In genomic region chr18:54957987-54958386, GRCh38 we compare ENCODE assay signal across 17 cellular contexts. TPM values are rescaled to one million over a fixed set of nuclear protein-coding genes. Genes with fewer than 3 reads are reported as not detected.
DNase-seq lines count a peak whose midpoint lies in the region; TF ChIP-seq lines count a peak whose summit lies in the region.
"Had no signal": no experiment of that assay in that cellular context is flagged by ENCODE, and none has a peak within 500 bp of the region (broad histone marks: within the 10 kb centered on the region; RNA-seq: fewer than 3 reads in every experiment).

No MANE protein-coding gene starts in this region.

- H3K9me3 Mint-ChIP-seq in MCF 10A (ENCODE audit: unreplicated experiment) = no peaks in the 10 kb centered on the region
- H3K9me3 Mint-ChIP-seq: activated naive CD4-positive, alpha-beta T cell treated with anti-CD3 and anti-CD28 coated beads, Interleukin-2, amount 50 U/mL, for 72 hours; memory B cell had no signal

- in situ Hi-C loops in transverse colon (cut with MboI; ENCODE audit: low pct_ligation_motif_present in 1 of 4, low pct_unique_long_range_greater_than_20kb in 1 of 4, low sequenced_read_pairs in 3 of 4) = no loop called here

- CTCF ChIA-PET in MCF 10A (lab: Yijun Ruan, JAX) = interaction anchor here (0.6 to 2.5 kb wide), 3 partner anchors 9 to 279 kb away, joined by 3 to 8 read pairs (median 3); no protein-coding TSS in a partner anchor

- H3K27me3 Mint-ChIP-seq in MCF 10A (ENCODE audit: insufficient read depth, unreplicated experiment) = no peaks in the 10 kb centered on the region

- H3K9me3 ChIP-seq in breast epithelium (no peaks in the 10 kb centered on the region), endocrine pancreas (ENCODE audit: control insufficient read depth, low read length) (no peaks in the 10 kb centered on the region), mucosa of rectum (ENCODE audit: control insufficient read depth in 2 of 2, low read length in 2 of 2) (no peaks in the 10 kb centered on the region), transverse colon (no peaks in the 10 kb centered on the region)

- no peaks in the 10 kb centered on the region for H3K27me3 ChIP-seq in breast epithelium
- H3K27me3 ChIP-seq in endocrine pancreas (ENCODE audit: control insufficient read depth, insufficient read depth, low read length) = no peaks in the 10 kb centered on the region
- H3K27me3 ChIP-seq in mucosa of rectum (ENCODE audit: control insufficient read depth in 2 of 2, insufficient read depth in 2 of 2, low read length in 2 of 2) = no peaks in the 10 kb centered on the region
- peaks cover 3% of the 10 kb centered on the region for H3K27me3 ChIP-seq in transverse colon

- peaks cover 4% of the 10 kb centered on the region for H3K36me3 Mint-ChIP-seq in MCF 10A (ENCODE audit: insufficient read depth, unreplicated experiment)
- H3K36me3 Mint-ChIP-seq: memory B cell had no signal

- peak overlapping the region; percentile 77 for H3K4me3 Mint-ChIP-seq in MCF 10A (ENCODE audit: unreplicated experiment)
- H3K4me3 Mint-ChIP-seq: memory B cell had no signal

- H3K27ac ChIP-seq in breast epithelium (no peak overlapping the region), mucosa of rectum (ENCODE audit: low read depth in 2 of 2, low read length in 2 of 2) (peak overlapping the region; percentile 88 to 90), transverse colon (peak overlapping the region; percentile 87 to 92 (median 88))

- peak overlapping the region in 1 of 3 donors; percentile 41 for H3K4me3 ChIP-seq in breast epithelium
- peak overlapping the region; percentile 38 for H3K4me3 ChIP-seq in endocrine pancreas (ENCODE audit: control insufficient read depth, insufficient read depth, low read length)
- peak overlapping the region; percentile 83 to 87 for H3K4me3 ChIP-seq in mucosa of rectum (ENCODE audit: low read length in 2 of 2)
- peak overlapping the region in 3 of 4 donors; percentile 46 to 70 (median 62) for H3K4me3 ChIP-seq in transverse colon

- DNase-seq in MCF 10A (ENCODE audit: unreplicated experiment) = peak; percentile 24
- DNase-seq in breast epithelium (ENCODE audit: low spot score in 2 of 2) = no peak
- peak; percentile 27 for DNase-seq in transverse colon
- DNase-seq in GM19238 (ENCODE audit: insufficient read length, low spot score) = no peak
- DNase-seq in NCI-H526 treated with DMSO at 0.1 percent for 48 hours (lab: John Stamatoyannopoulos, UW) = no peak
- no peak for DNase-seq in D341Med (ENCODE audit: low spot score)
- DNase-seq: activated CD8-positive, alpha-beta memory T cell treated with anti-CD3 and anti-CD28 coated beads, Interleukin-2, amount 50 U/mL, for 4 hours; hippocampal formation; Karpas-422; NCI-H1694; NCI-H774; SIG-M5; substantia nigra had no signal

- TF ChIP-seq EP300 in transverse colon (IDR thresholded peaks at IDR 0.05; ENCODE audit: low read depth) = no peak

- intact Hi-C loops in MCF 10A (cut with micrococcal nuclease) (no loop called here), breast epithelium (cut with DNase I; ENCODE audit: low total_unique reads) (no loop called here), transverse colon (cut with DNase I; ENCODE audit: low total_unique reads) (no loop called here)

- H3K36me3 ChIP-seq in breast epithelium (no peaks in the 10 kb centered on the region), endocrine pancreas (ENCODE audit: control insufficient read depth, insufficient read depth, low read length) (no peaks in the 10 kb centered on the region), mucosa of rectum (ENCODE audit: control insufficient read depth in 2 of 2, insufficient read depth in 2 of 2, low read length in 2 of 2) (no peaks in the 10 kb centered on the region), transverse colon (no peaks in the 10 kb centered on the region)

- H3K4me1 ChIP-seq in breast epithelium = no peaks in the 10 kb centered on the region
- H3K4me1 ChIP-seq in endocrine pancreas (ENCODE audit: control insufficient read depth, insufficient read depth, low read length) = no peaks in the 10 kb centered on the region
- peaks cover 4 to 12% of the 10 kb centered on the region in 2 donors for H3K4me1 ChIP-seq in mucosa of rectum (ENCODE audit: control insufficient read depth in 2 of 2, insufficient read depth in 2 of 2, low read length in 2 of 2)
- H3K4me1 ChIP-seq in transverse colon = peaks cover 0 to 37% (median 6%) of the 10 kb centered on the region in 4 donors

- peak overlapping the region; percentile 87 for H3K27ac Mint-ChIP-seq in MCF 10A (ENCODE audit: low read depth, unreplicated experiment)
- H3K27ac Mint-ChIP-seq: activated naive CD4-positive, alpha-beta T cell treated with anti-CD3 and anti-CD28 coated beads, Interleukin-2, amount 50 U/mL, for 72 hours; memory B cell had no signal

- TF ChIP-seq CTCF in MCF 10A (IDR thresholded peaks at IDR 0.05; ENCODE audit: unreplicated experiment) (no peak), breast epithelium (IDR thresholded peaks at IDR 0.05) (no peak), transverse colon (IDR thresholded peaks at IDR 0.05) (peak in 1 of 5 experiments; percentile 14)

- peaks cover 21% of the 10 kb centered on the region for H3K4me1 Mint-ChIP-seq in MCF 10A (ENCODE audit: insufficient read depth, unreplicated experiment)

- POLR2A ChIA-PET in MCF 10A (lab: Yijun Ruan, JAX) = interaction anchor here (0.9 to 2.1 kb wide), 6 partner anchors 8 to 356 kb away, joined by 3 to 6 read pairs (median 4); no protein-coding TSS in a partner anchor

- TF ChIP-seq POLR2A in breast epithelium (IDR thresholded peaks at IDR 0.05) (no peak), transverse colon (IDR thresholded peaks at IDR 0.05) (no peak)

- BruUV-seq in MCF 10A (replicated peaks; lab: Mats Ljungman, UMichigan) = no TSS peak

- 30 to 41% methylated on average over 4 to 5 of the region's 5 CpGs for WGBS in transverse colon (ENCODE audit: low coverage in 1 of 2), 2 donors

- H3K9ac ChIP-seq in endocrine pancreas (ENCODE audit: control insufficient read depth, insufficient read depth, low read length) = no peak overlapping the region
- peak overlapping the region in 1 of 2 donors; percentile 91 for H3K9ac ChIP-seq in mucosa of rectum (ENCODE audit: low read depth in 1 of 2, low read length in 2 of 2)

RNA-seq across cellular contexts. Expression of gene CCDC68, which starts 1.3 kb away (rescaled TPM):
- 3.3 TPM in 2 replicates for total RNA-seq in MCF 10A (2022)
- 1 to 10 TPM; 6.6 to 9.6 (median 8.5) TPM for total RNA-seq in breast epithelium
- 100 to 1,000 TPM in 1 of 4 donors, 10 to 100 TPM in 3; 24.9 to 109 (median 78.2) TPM for total RNA-seq in transverse colon
- total RNA-seq: activated naive CD4-positive, alpha-beta T cell treated with anti-CD3 and anti-CD28 coated beads, Interleukin-2, amount 50 U/mL, for 72 hours had no signal

Comparison
In these comparisons a context has a peak if more than half of its experiments do, and no peak if none do; other contexts are left out.
1. DNase-seq: peak in MCF 10A (single experiment) and transverse colon (single experiment); none in breast epithelium (0 of 2), GM19238 (single experiment), NCI-H526 treated with DMSO at 0.1 percent for 48 hours (single experiment) and D341Med (single experiment).
2. H3K27ac ChIP-seq: peak in mucosa of rectum (2 of 2) and transverse colon (4 of 4); none in breast epithelium (0 of 2).